ENCODE assay signal across 1 cellular context in the genomic region with DNA sequence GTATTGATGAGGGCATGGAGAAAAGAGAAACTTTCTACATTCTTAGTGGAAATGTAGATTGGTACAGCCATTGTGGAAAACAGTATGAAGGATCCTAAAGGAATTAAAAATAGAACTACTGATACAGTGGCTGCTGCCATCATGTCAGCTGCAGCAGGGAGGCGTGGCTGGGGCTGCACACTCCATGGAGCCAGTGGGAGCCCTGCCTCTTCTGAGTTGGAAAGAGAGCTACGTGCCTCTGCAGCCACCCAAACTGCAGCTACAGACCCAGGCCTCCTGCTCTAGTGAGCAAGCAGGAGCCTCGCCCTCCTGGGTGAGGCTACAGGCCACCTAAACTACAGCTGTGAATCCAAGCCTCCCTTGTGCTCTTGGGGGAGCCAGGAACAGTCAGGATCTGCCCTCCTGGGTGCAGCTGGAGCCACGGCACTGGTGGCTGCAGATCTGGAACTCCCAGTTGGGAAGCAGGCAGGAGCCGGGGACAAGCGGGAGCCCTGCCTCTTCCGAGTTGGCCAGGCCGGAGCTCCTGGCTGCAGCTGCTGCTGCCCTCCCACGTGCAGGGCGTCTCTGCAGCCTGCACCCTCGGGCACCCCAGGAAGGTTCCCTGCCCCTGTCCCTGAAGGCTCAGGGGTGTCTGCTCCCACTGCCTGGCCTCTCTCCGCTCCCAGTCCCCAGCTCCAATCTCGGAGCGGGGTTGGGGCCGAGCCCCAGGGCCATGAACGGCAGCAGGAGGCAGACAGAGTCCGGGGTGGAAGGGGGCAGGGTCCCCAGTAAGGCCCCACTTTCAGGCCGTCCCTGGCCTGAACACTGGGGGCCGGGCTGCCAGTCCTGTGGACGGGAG.
TF ChIP-seq lines count a peak whose summit lies in the region.

No MANE protein-coding gene starts in this region.

TF ChIP-seq in HepG2, 621 proteins besides CTCF, POLR2A, EP300 and RAD21 (continues in another document):
- TF ChIP-seq, protein P1, sequence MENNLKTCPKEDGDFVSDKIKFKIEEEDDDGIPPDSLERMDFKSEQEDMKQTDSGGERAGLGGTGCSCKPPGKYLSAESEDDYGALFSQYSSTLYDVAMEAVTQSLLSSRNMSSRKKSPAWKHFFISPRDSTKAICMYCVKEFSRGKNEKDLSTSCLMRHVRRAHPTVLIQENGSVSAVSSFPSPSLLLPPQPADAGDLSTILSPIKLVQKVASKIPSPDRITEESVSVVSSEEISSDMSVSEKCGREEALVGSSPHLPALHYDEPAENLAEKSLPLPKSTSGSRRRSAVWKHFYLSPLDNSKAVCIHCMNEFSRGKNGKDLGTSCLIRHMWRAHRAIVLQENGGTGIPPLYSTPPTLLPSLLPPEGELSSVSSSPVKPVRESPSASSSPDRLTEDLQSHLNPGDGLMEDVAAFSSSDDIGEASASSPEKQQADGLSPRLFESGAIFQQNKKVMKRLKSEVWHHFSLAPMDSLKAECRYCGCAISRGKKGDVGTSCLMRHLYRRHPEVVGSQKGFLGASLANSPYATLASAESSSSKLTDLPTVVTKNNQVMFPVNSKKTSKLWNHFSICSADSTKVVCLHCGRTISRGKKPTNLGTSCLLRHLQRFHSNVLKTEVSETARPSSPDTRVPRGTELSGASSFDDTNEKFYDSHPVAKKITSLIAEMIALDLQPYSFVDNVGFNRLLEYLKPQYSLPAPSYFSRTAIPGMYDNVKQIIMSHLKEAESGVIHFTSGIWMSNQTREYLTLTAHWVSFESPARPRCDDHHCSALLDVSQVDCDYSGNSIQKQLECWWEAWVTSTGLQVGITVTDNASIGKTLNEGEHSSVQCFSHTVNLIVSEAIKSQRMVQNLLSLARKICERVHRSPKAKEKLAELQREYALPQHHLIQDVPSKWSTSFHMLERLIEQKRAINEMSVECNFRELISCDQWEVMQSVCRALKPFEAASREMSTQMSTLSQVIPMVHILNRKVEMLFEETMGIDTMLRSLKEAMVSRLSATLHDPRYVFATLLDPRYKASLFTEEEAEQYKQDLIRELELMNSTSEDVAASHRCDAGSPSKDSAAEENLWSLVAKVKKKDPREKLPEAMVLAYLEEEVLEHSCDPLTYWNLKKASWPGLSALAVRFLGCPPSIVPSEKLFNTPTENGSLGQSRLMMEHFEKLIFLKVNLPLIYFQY (CRISPR knock-in tag; IDR thresholded peaks at IDR 0.05; ENCODE audit: borderline replicate concordance), result no peak
- TF ChIP-seq ZNF776 (CRISPR knock-in tag; IDR thresholded peaks at IDR 0.05) (0 out of 2 replicates have a peak, but pooled peaks have one; percentile 42), KDM2A (CRISPR knock-in tag; IDR thresholded peaks at IDR 0.05; ENCODE audit: borderline replicate concordance, low read depth) (peak; percentile 27; the same call in 1 of the 2 replicates), PBX3 (CRISPR knock-in tag; IDR thresholded peaks at IDR 0.05; ENCODE audit: borderline replicate concordance) (no peak), ATAD3A (CRISPR knock-in tag; IDR thresholded peaks at IDR 0.05) (no peak), POGZ (CRISPR knock-in tag; IDR thresholded peaks at IDR 0.05) (0 out of 2 replicates have a peak, but pooled peaks have one; percentile 40), PHF8 (CRISPR knock-in tag; IDR thresholded peaks at IDR 0.05) (peak; percentile 32; the same call in 1 of the 2 replicates), ZSCAN21 (CRISPR knock-in tag; IDR thresholded peaks at IDR 0.05; ENCODE audit: borderline replicate concordance) (no peak), ZNF674 (CRISPR knock-in tag; IDR thresholded peaks at IDR 0.05; ENCODE audit: low read depth) (0 out of 2 replicates have a peak, but pooled peaks have one; percentile 52), GABPB1 (CRISPR knock-in tag; IDR thresholded peaks at IDR 0.05) (peak; percentile 39; the same call in 1 of the 2 replicates), E2F2 (CRISPR knock-in tag; IDR thresholded peaks at IDR 0.05; ENCODE audit: borderline replicate concordance) (no peak), CERS6 (CRISPR knock-in tag; IDR thresholded peaks at IDR 0.05) (no peak), ZNF292 (CRISPR knock-in tag; IDR thresholded peaks at IDR 0.05; ENCODE audit: borderline replicate concordance, low read depth) (peak; percentile 81; the same call in 1 of the 2 replicates), ZNF788 (CRISPR knock-in tag; IDR thresholded peaks at IDR 0.05; ENCODE audit: borderline replicate concordance) (peak; percentile 54; the same call in 1 of the 2 replicates), ZNF879 (CRISPR knock-in tag; IDR thresholded peaks at IDR 0.05) (no peak), BORCS8-MEF2B (CRISPR knock-in tag; IDR thresholded peaks at IDR 0.05) (peak; percentile 36), MED1 (CRISPR knock-in tag; IDR thresholded peaks at IDR 0.05) (0 out of 2 replicates have a peak, but pooled peaks have one; percentile 16), SALL1 (CRISPR knock-in tag; IDR thresholded peaks at IDR 0.05) (peak; percentile 55; the same call in 1 of the 2 replicates), MXD1 (CRISPR knock-in tag; IDR thresholded peaks at IDR 0.05) (peak; percentile 67; the same call in 1 of the 2 replicates), MAFG (CRISPR knock-in tag; IDR thresholded peaks at IDR 0.05) (no peak), ZNF772 (CRISPR knock-in tag; IDR thresholded peaks at IDR 0.05) (no peak), KDM3A (CRISPR knock-in tag; IDR thresholded peaks at IDR 0.05; ENCODE audit: low read depth) (0 out of 2 replicates have a peak, but pooled peaks have one; percentile 34), HDAC1 (CRISPR knock-in tag; IDR thresholded peaks at IDR 0.05) (peak; percentile 36; the same call in 1 of the 2 replicates), ZNF138 (CRISPR knock-in tag; IDR thresholded peaks at IDR 0.05; ENCODE audit: low read depth) (peak; percentile 22; the same call in 1 of the 2 replicates), PHF20 (CRISPR knock-in tag; IDR thresholded peaks at IDR 0.05) (no peak), ZNF563 (CRISPR knock-in tag; IDR thresholded peaks at IDR 0.05) (0 out of 2 replicates have a peak, but pooled peaks have one; percentile 37), THAP9 (CRISPR knock-in tag; IDR thresholded peaks at IDR 0.05; ENCODE audit: borderline replicate concordance) (0 out of 2 replicates have a peak, but pooled peaks have one; percentile 24)
- TF ChIP-seq, protein P2, sequence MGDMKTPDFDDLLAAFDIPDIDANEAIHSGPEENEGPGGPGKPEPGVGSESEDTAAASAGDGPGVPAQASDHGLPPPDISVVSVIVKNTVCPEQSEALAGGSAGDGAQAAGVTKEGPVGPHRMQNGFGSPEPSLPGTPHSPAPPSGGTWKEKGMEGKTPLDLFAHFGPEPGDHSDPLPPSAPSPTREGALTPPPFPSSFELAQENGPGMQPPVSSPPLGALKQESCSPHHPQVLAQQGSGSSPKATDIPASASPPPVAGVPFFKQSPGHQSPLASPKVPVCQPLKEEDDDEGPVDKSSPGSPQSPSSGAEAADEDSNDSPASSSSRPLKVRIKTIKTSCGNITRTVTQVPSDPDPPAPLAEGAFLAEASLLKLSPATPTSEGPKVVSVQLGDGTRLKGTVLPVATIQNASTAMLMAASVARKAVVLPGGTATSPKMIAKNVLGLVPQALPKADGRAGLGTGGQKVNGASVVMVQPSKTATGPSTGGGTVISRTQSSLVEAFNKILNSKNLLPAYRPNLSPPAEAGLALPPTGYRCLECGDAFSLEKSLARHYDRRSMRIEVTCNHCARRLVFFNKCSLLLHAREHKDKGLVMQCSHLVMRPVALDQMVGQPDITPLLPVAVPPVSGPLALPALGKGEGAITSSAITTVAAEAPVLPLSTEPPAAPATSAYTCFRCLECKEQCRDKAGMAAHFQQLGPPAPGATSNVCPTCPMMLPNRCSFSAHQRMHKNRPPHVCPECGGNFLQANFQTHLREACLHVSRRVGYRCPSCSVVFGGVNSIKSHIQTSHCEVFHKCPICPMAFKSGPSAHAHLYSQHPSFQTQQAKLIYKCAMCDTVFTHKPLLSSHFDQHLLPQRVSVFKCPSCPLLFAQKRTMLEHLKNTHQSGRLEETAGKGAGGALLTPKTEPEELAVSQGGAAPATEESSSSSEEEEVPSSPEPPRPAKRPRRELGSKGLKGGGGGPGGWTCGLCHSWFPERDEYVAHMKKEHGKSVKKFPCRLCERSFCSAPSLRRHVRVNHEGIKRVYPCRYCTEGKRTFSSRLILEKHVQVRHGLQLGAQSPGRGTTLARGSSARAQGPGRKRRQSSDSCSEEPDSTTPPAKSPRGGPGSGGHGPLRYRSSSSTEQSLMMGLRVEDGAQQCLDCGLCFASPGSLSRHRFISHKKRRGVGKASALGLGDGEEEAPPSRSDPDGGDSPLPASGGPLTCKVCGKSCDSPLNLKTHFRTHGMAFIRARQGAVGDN (CRISPR knock-in tag; IDR thresholded peaks at IDR 0.05), result peak; percentile 84
- TF ChIP-seq, protein P3, sequence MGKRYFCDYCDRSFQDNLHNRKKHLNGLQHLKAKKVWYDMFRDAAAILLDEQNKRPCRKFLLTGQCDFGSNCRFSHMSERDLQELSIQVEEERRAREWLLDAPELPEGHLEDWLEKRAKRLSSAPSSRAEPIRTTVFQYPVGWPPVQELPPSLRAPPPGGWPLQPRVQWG (CRISPR knock-in tag; IDR thresholded peaks at IDR 0.05; ENCODE audit: borderline replicate concordance, low read depth), result no peak
- TF ChIP-seq, protein P4, sequence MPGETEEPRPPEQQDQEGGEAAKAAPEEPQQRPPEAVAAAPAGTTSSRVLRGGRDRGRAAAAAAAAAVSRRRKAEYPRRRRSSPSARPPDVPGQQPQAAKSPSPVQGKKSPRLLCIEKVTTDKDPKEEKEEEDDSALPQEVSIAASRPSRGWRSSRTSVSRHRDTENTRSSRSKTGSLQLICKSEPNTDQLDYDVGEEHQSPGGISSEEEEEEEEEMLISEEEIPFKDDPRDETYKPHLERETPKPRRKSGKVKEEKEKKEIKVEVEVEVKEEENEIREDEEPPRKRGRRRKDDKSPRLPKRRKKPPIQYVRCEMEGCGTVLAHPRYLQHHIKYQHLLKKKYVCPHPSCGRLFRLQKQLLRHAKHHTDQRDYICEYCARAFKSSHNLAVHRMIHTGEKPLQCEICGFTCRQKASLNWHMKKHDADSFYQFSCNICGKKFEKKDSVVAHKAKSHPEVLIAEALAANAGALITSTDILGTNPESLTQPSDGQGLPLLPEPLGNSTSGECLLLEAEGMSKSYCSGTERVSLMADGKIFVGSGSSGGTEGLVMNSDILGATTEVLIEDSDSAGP (CRISPR knock-in tag; IDR thresholded peaks at IDR 0.05; ENCODE audit: borderline replicate concordance), result 0 out of 2 replicates have a peak, but pooled peaks have one; percentile 15
- TF ChIP-seq, protein P5, sequence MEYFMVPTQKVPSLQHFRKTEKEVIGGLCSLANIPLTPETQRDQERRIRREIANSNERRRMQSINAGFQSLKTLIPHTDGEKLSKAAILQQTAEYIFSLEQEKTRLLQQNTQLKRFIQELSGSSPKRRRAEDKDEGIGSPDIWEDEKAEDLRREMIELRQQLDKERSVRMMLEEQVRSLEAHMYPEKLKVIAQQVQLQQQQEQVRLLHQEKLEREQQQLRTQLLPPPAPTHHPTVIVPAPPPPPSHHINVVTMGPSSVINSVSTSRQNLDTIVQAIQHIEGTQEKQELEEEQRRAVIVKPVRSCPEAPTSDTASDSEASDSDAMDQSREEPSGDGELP (IDR thresholded peaks at IDR 0.05; ENCODE audit: borderline replicate concordance, low read depth), result 0 out of 2 replicates have a peak, but pooled peaks have one; percentile 18
- TF ChIP-seq, protein P6, sequence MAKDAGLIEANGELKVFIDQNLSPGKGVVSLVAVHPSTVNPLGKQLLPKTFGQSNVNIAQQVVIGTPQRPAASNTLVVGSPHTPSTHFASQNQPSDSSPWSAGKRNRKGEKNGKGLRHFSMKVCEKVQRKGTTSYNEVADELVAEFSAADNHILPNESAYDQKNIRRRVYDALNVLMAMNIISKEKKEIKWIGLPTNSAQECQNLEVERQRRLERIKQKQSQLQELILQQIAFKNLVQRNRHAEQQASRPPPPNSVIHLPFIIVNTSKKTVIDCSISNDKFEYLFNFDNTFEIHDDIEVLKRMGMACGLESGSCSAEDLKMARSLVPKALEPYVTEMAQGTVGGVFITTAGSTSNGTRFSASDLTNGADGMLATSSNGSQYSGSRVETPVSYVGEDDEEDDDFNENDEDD (CRISPR knock-in tag; IDR thresholded peaks at IDR 0.05; ENCODE audit: borderline replicate concordance), result no peak
